ENCODE assay signal across 1 cellular context in genomic region chr12:53044052-53044581, GRCh38.
TF ChIP-seq lines count a peak whose summit lies in the region.

No MANE protein-coding gene starts in this region.

TF ChIP-seq in IMR-90, 13 proteins besides CTCF, POLR2A, EP300 and RAD21 (continued from another document):
- TF ChIP-seq NFE2L2 (IDR thresholded peaks at IDR 0.05; ENCODE audit: low read depth, low read length), result no peak
- no peak for TF ChIP-seq FOS (IDR thresholded peaks at IDR 0.05; ENCODE audit: low read depth, low read length)
- TF ChIP-seq CEBPB (IDR thresholded peaks at IDR 0.05; ENCODE audit: low read depth, low read length), result no peak
- TF ChIP-seq BHLHE40 (IDR thresholded peaks at IDR 0.05; ENCODE audit: low read depth, low read length), result no peak
- no peak for TF ChIP-seq CHD1 (IDR thresholded peaks at IDR 0.05; ENCODE audit: low read depth, low read length)
- TF ChIP-seq, protein P1, sequence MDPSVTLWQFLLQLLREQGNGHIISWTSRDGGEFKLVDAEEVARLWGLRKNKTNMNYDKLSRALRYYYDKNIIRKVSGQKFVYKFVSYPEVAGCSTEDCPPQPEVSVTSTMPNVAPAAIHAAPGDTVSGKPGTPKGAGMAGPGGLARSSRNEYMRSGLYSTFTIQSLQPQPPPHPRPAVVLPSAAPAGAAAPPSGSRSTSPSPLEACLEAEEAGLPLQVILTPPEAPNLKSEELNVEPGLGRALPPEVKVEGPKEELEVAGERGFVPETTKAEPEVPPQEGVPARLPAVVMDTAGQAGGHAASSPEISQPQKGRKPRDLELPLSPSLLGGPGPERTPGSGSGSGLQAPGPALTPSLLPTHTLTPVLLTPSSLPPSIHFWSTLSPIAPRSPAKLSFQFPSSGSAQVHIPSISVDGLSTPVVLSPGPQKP (IDR thresholded peaks at IDR 0.05; ENCODE audit: borderline replicate concordance, low read depth, low read length), result no peak
- TF ChIP-seq, protein P2, sequence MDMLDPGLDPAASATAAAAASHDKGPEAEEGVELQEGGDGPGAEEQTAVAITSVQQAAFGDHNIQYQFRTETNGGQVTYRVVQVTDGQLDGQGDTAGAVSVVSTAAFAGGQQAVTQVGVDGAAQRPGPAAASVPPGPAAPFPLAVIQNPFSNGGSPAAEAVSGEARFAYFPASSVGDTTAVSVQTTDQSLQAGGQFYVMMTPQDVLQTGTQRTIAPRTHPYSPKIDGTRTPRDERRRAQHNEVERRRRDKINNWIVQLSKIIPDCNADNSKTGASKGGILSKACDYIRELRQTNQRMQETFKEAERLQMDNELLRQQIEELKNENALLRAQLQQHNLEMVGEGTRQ (IDR thresholded peaks at IDR 0.05; ENCODE audit: low read depth, low read length), result no peak
- no peak for TF ChIP-seq RCOR1 (IDR thresholded peaks at IDR 0.05; ENCODE audit: insufficient replicate concordance, low read length)
- TF ChIP-seq SMC3 (IDR thresholded peaks at IDR 0.05; ENCODE audit: low read depth, low read length), result no peak
- TF ChIP-seq RFX5 (IDR thresholded peaks at IDR 0.05; ENCODE audit: low read depth, low read length), result no peak
- no peak for TF ChIP-seq MAZ (IDR thresholded peaks at IDR 0.05; ENCODE audit: borderline replicate concordance, low read depth, low read length)
- TF ChIP-seq MAFK (IDR thresholded peaks at IDR 0.05; ENCODE audit: low read depth, low read length), result no peak
